ENCODE assay signal across 1 cellular context in the genomic region with DNA sequence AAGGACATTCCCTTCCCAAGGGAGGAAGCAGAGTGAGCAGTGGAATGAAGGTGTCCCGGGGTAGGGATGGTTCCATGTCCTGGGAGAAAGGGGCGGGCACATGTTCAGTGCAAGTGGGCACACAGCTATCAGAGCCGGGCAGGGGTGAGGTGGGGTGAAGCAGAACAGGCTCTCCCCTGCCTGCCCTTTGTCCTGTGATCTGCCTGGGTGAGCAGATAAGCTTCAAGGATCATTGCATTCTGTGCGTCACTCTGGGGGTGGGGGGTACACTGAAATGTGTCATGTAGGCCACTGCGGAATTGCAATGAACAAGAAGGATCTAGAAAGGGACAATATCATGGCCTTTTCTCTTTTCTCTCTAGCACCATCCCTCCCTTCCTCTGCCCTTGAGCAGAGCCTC.
TF ChIP-seq lines count a peak whose summit lies in the region.

No MANE protein-coding gene starts in this region.

TF ChIP-seq in K562, 482 proteins besides CTCF, POLR2A, EP300 and RAD21 (continued from another document and continues in another):
- TF ChIP-seq, protein P1, sequence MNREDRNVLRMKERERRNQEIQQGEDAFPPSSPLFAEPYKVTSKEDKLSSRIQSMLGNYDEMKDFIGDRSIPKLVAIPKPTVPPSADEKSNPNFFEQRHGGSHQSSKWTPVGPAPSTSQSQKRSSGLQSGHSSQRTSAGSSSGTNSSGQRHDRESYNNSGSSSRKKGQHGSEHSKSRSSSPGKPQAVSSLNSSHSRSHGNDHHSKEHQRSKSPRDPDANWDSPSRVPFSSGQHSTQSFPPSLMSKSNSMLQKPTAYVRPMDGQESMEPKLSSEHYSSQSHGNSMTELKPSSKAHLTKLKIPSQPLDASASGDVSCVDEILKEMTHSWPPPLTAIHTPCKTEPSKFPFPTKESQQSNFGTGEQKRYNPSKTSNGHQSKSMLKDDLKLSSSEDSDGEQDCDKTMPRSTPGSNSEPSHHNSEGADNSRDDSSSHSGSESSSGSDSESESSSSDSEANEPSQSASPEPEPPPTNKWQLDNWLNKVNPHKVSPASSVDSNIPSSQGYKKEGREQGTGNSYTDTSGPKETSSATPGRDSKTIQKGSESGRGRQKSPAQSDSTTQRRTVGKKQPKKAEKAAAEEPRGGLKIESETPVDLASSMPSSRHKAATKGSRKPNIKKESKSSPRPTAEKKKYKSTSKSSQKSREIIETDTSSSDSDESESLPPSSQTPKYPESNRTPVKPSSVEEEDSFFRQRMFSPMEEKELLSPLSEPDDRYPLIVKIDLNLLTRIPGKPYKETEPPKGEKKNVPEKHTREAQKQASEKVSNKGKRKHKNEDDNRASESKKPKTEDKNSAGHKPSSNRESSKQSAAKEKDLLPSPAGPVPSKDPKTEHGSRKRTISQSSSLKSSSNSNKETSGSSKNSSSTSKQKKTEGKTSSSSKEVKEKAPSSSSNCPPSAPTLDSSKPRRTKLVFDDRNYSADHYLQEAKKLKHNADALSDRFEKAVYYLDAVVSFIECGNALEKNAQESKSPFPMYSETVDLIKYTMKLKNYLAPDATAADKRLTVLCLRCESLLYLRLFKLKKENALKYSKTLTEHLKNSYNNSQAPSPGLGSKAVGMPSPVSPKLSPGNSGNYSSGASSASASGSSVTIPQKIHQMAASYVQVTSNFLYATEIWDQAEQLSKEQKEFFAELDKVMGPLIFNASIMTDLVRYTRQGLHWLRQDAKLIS (CRISPR knock-in tag; IDR thresholded peaks at IDR 0.05): no peak
- TF ChIP-seq CREB1 (IDR thresholded peaks at IDR 0.05): no peak
- TF ChIP-seq CREB1 (CRISPR knock-in tag; IDR thresholded peaks at IDR 0.05): peak; percentile 59; the same call in 1 of the 2 replicates
- no peak for TF ChIP-seq KDM5B (IDR thresholded peaks at IDR 0.05; ENCODE audit: insufficient replicate concordance, low read depth, low read length)
- TF ChIP-seq, protein P2, sequence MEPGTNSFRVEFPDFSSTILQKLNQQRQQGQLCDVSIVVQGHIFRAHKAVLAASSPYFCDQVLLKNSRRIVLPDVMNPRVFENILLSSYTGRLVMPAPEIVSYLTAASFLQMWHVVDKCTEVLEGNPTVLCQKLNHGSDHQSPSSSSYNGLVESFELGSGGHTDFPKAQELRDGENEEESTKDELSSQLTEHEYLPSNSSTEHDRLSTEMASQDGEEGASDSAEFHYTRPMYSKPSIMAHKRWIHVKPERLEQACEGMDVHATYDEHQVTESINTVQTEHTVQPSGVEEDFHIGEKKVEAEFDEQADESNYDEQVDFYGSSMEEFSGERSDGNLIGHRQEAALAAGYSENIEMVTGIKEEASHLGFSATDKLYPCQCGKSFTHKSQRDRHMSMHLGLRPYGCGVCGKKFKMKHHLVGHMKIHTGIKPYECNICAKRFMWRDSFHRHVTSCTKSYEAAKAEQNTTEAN (CRISPR knock-in tag; IDR thresholded peaks at IDR 0.05): no peak
- no peak for TF ChIP-seq ZNF384 (IDR thresholded peaks at IDR 0.05; ENCODE audit: low read depth, low read length)
- TF ChIP-seq NUFIP1 (IDR thresholded peaks at IDR 0.05; ENCODE audit: partially characterized antibody): no peak
- TF ChIP-seq, protein P3, sequence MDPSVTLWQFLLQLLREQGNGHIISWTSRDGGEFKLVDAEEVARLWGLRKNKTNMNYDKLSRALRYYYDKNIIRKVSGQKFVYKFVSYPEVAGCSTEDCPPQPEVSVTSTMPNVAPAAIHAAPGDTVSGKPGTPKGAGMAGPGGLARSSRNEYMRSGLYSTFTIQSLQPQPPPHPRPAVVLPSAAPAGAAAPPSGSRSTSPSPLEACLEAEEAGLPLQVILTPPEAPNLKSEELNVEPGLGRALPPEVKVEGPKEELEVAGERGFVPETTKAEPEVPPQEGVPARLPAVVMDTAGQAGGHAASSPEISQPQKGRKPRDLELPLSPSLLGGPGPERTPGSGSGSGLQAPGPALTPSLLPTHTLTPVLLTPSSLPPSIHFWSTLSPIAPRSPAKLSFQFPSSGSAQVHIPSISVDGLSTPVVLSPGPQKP (CRISPR knock-in tag; IDR thresholded peaks at IDR 0.05): no peak
- no peak for TF ChIP-seq ZNF263 (CRISPR knock-in tag; IDR thresholded peaks at IDR 0.05; ENCODE audit: borderline replicate concordance)
- no peak for TF ChIP-seq ZBTB8A (IDR thresholded peaks at IDR 0.05; ENCODE audit: partially characterized antibody)
- TF ChIP-seq PHB2 (IDR thresholded peaks at IDR 0.05; ENCODE audit: low read depth): no peak
- peak; percentile 45; the same call in 1 of the 2 replicates for TF ChIP-seq MBD2 (IDR thresholded peaks at IDR 0.05; ENCODE audit: borderline replicate concordance, low read depth)
- no peak for TF ChIP-seq NONO (IDR thresholded peaks at IDR 0.05; ENCODE audit: low read depth in 2 of 2, low read length in 1 of 2)
- peak; percentile 76; the same call in 1 of the 2 replicates for TF ChIP-seq JUN (IDR thresholded peaks at IDR 0.05; ENCODE audit: borderline replicate concordance, low read depth, low read length)
- TF ChIP-seq JUN (CRISPR knock-in tag; IDR thresholded peaks at IDR 0.05; ENCODE audit: borderline replicate concordance): no peak
- TF ChIP-seq, protein P4, sequence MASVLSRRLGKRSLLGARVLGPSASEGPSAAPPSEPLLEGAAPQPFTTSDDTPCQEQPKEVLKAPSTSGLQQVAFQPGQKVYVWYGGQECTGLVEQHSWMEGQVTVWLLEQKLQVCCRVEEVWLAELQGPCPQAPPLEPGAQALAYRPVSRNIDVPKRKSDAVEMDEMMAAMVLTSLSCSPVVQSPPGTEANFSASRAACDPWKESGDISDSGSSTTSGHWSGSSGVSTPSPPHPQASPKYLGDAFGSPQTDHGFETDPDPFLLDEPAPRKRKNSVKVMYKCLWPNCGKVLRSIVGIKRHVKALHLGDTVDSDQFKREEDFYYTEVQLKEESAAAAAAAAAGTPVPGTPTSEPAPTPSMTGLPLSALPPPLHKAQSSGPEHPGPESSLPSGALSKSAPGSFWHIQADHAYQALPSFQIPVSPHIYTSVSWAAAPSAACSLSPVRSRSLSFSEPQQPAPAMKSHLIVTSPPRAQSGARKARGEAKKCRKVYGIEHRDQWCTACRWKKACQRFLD (CRISPR knock-in tag; IDR thresholded peaks at IDR 0.05): 0 out of 2 replicates have a peak, but pooled peaks have one; percentile 43
- TF ChIP-seq MED1 (CRISPR knock-in tag; IDR thresholded peaks at IDR 0.05; ENCODE audit: borderline replicate concordance): no peak
- TF ChIP-seq ZSCAN29 (IDR thresholded peaks at IDR 0.05): no peak
- no peak for TF ChIP-seq PHF20 (IDR thresholded peaks at IDR 0.05; ENCODE audit: partially characterized antibody)
- no peak for TF ChIP-seq NFE2L1 (tag; IDR thresholded peaks at IDR 0.05; ENCODE audit: borderline replicate concordance, low read depth)
- TF ChIP-seq ZNF699 (CRISPR knock-in tag; IDR thresholded peaks at IDR 0.05; ENCODE audit: insufficient replicate concordance): no peak
- TF ChIP-seq, protein P5, sequence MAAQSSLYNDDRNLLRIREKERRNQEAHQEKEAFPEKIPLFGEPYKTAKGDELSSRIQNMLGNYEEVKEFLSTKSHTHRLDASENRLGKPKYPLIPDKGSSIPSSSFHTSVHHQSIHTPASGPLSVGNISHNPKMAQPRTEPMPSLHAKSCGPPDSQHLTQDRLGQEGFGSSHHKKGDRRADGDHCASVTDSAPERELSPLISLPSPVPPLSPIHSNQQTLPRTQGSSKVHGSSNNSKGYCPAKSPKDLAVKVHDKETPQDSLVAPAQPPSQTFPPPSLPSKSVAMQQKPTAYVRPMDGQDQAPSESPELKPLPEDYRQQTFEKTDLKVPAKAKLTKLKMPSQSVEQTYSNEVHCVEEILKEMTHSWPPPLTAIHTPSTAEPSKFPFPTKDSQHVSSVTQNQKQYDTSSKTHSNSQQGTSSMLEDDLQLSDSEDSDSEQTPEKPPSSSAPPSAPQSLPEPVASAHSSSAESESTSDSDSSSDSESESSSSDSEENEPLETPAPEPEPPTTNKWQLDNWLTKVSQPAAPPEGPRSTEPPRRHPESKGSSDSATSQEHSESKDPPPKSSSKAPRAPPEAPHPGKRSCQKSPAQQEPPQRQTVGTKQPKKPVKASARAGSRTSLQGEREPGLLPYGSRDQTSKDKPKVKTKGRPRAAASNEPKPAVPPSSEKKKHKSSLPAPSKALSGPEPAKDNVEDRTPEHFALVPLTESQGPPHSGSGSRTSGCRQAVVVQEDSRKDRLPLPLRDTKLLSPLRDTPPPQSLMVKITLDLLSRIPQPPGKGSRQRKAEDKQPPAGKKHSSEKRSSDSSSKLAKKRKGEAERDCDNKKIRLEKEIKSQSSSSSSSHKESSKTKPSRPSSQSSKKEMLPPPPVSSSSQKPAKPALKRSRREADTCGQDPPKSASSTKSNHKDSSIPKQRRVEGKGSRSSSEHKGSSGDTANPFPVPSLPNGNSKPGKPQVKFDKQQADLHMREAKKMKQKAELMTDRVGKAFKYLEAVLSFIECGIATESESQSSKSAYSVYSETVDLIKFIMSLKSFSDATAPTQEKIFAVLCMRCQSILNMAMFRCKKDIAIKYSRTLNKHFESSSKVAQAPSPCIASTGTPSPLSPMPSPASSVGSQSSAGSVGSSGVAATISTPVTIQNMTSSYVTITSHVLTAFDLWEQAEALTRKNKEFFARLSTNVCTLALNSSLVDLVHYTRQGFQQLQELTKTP (IDR thresholded peaks at IDR 0.05; ENCODE audit: low read depth in 1 of 2, partially characterized antibody in 2 of 2): no peak
- TF ChIP-seq RBM17 (IDR thresholded peaks at IDR 0.05; ENCODE audit: borderline replicate concordance, low read depth, low read length): no peak
- TF ChIP-seq IFI16 (CRISPR knock-in tag; IDR thresholded peaks at IDR 0.05): no peak
- TF ChIP-seq TSC22D4 (tag; IDR thresholded peaks at IDR 0.05): no peak
- no peak for TF ChIP-seq ARNT (IDR thresholded peaks at IDR 0.05)
- TF ChIP-seq, protein P6, sequence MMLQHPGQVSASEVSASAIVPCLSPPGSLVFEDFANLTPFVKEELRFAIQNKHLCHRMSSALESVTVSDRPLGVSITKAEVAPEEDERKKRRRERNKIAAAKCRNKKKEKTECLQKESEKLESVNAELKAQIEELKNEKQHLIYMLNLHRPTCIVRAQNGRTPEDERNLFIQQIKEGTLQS (IDR thresholded peaks at IDR 0.05): peak; percentile 72
- TF ChIP-seq, protein P6 (CRISPR knock-in tag; conservative IDR thresholded peaks at IDR 0.05): no peak
- no peak for TF ChIP-seq NR3C1 (CRISPR knock-in tag; IDR thresholded peaks at IDR 0.05)
- TF ChIP-seq, protein P7, sequence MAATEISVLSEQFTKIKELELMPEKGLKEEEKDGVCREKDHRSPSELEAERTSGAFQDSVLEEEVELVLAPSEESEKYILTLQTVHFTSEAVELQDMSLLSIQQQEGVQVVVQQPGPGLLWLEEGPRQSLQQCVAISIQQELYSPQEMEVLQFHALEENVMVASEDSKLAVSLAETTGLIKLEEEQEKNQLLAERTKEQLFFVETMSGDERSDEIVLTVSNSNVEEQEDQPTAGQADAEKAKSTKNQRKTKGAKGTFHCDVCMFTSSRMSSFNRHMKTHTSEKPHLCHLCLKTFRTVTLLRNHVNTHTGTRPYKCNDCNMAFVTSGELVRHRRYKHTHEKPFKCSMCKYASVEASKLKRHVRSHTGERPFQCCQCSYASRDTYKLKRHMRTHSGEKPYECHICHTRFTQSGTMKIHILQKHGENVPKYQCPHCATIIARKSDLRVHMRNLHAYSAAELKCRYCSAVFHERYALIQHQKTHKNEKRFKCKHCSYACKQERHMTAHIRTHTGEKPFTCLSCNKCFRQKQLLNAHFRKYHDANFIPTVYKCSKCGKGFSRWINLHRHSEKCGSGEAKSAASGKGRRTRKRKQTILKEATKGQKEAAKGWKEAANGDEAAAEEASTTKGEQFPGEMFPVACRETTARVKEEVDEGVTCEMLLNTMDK (IDR thresholded peaks at IDR 0.05; ENCODE audit: borderline replicate concordance, insufficient read depth, low read depth, low read length, poor library complexity, severe bottlenecking): no peak
- no peak for TF ChIP-seq GATAD2B (IDR thresholded peaks at IDR 0.05; ENCODE audit: borderline replicate concordance)
- TF ChIP-seq ZNF445 (CRISPR knock-in tag; IDR thresholded peaks at IDR 0.05; ENCODE audit: low read depth): no peak
- TF ChIP-seq, protein P8, sequence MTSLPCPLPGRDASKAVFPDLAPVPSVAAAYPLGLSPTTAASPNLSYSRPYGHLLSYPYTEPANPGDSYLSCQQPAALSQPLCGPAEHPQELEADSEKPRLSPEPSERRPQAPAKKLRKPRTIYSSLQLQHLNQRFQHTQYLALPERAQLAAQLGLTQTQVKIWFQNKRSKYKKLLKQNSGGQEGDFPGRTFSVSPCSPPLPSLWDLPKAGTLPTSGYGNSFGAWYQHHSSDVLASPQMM (CRISPR knock-in tag; IDR thresholded peaks at IDR 0.05): no peak
- TF ChIP-seq SMC3 (conservative IDR thresholded peaks at IDR 0.05; ENCODE audit: insufficient read depth, low read depth, low read length): no peak
- TF ChIP-seq SPI1 (IDR thresholded peaks at IDR 0.05; ENCODE audit: borderline replicate concordance, low read depth, low read length): no peak
- TF ChIP-seq TCF7 (IDR thresholded peaks at IDR 0.05; ENCODE audit: borderline replicate concordance): no peak
- no peak for TF ChIP-seq ILK (tag; IDR thresholded peaks at IDR 0.05; ENCODE audit: borderline replicate concordance, low read depth)
- no peak for TF ChIP-seq KLF10 (CRISPR knock-in tag; IDR thresholded peaks at IDR 0.05)
- no peak for TF ChIP-seq RAD51 (IDR thresholded peaks at IDR 0.05; ENCODE audit: borderline replicate concordance, low read depth)
- no peak for TF ChIP-seq ETV1 (tag; conservative IDR thresholded peaks at IDR 0.05; ENCODE audit: low read depth)
- TF ChIP-seq, protein P9, sequence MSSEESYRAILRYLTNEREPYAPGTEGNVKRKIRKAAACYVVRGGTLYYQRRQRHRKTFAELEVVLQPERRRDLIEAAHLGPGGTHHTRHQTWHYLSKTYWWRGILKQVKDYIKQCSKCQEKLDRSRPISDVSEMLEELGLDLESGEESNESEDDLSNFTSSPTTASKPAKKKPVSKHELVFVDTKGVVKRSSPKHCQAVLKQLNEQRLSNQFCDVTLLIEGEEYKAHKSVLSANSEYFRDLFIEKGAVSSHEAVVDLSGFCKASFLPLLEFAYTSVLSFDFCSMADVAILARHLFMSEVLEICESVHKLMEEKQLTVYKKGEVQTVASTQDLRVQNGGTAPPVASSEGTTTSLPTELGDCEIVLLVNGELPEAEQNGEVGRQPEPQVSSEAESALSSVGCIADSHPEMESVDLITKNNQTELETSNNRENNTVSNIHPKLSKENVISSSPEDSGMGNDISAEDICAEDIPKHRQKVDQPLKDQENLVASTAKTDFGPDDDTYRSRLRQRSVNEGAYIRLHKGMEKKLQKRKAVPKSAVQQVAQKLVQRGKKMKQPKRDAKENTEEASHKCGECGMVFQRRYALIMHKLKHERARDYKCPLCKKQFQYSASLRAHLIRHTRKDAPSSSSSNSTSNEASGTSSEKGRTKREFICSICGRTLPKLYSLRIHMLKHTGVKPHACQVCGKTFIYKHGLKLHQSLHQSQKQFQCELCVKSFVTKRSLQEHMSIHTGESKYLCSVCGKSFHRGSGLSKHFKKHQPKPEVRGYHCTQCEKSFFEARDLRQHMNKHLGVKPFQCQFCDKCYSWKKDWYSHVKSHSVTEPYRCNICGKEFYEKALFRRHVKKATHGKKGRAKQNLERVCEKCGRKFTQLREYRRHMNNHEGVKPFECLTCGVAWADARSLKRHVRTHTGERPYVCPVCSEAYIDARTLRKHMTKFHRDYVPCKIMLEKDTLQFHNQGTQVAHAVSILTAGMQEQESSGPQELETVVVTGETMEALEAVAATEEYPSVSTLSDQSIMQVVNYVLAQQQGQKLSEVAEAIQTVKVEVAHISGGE (CRISPR knock-in tag; IDR thresholded peaks at IDR 0.05): peak in 1 of 3 experiments; percentile 75; a peak in 2 of 6 replicates
- no peak for TF ChIP-seq ZNF830 (CRISPR knock-in tag; IDR thresholded peaks at IDR 0.05)
